8 cellular contexts compared by ENCODE assay signal in the genomic region with DNA sequence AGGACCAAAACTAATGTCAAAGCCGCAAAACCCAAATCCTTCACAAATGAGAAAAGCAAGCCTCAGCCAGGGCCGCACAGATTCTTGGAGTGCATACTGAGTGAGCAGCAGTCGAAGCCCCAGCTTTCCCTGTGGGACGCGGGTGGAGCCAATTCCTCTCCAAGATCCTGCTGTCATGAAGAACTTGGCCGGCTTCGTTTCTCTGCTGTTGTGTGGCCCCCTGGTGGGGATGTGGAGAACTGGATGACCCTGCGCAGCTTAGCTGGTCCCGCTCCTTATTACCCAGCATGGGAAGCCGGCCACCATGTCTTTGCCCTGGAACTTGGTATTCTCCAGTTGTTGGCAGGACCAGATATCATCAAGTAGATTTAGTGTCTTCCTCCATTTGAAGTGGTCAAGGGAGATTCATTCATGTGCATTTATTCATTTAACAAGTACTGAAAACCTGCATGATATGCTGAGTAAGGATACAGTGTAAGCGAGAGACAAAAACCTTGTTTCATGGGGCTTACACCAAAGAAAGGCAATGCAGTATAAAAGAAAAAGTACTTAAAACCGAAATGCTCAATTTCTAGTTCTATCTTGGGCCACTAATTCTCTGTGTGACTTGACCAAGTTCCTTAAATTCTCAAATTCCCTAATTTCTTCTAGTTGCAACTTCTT. TPM values are rescaled to one million over a fixed set of nuclear protein-coding genes. Genes with fewer than 3 reads are reported as not detected.
A peak's percentile ranks its signal among the peaks of the same experiment; 100 is the strongest.
DNase-seq lines count a peak whose midpoint lies in the region; ATAC-seq and TF ChIP-seq lines count a peak whose summit lies in the region.

No MANE protein-coding gene starts in this region.

- peak; percentile 87 for ATAC-seq in GM21515 (IDR thresholded peaks at IDR 0.05; ENCODE audit: unreplicated experiment)

- no peaks in the 10 kb centered on the region for H3K4me1 ChIP-seq in SJCRH30
- peaks cover 9% of the 10 kb centered on the region for H3K4me1 ChIP-seq in ovary (ENCODE audit: insufficient read depth)
- H3K4me1 ChIP-seq in tibial nerve: peaks cover 0 to 15% (median 3%) of the 10 kb centered on the region in 4 donors

- H3K27ac ChIP-seq in SJCRH30 (no peak overlapping the region), ovary (no peak overlapping the region), tibial nerve (no peak overlapping the region)

- peak; percentile 43 to 84 (median 80) for TF ChIP-seq CTCF in ovary (IDR thresholded peaks at IDR 0.05)
- TF ChIP-seq CTCF in tibial nerve (IDR thresholded peaks at IDR 0.05): peak; percentile 85 to 94 (median 91)

- no peak for TF ChIP-seq POLR2A in ovary (IDR thresholded peaks at IDR 0.05)
- no peak for TF ChIP-seq POLR2A in tibial nerve (IDR thresholded peaks at IDR 0.05)

- WGBS in ovary, 3 donors: 17 to 19% (median 18%) methylated on average over 12 of the region's 12 CpGs
- WGBS in tibial nerve, 2 donors: 15% methylated on average over 12 of the region's 12 CpGs

- H3K9me3 ChIP-seq in SJCRH30 (replicated peaks) (no peaks in the 10 kb centered on the region), ovary (no peaks in the 10 kb centered on the region), tibial nerve (no peaks in the 10 kb centered on the region)

- TF ChIP-seq EP300 in ovary (IDR thresholded peaks at IDR 0.05): no peak
- TF ChIP-seq EP300 in tibial nerve (IDR thresholded peaks at IDR 0.05): peak in 1 of 2 donors; percentile 50

- intact Hi-C loops in ovary (cut with DNase I): loop anchor here in 2 of 4 donors (5.0 kb wide), 2 partner anchors 154 to 199 kb away; no protein-coding TSS in a partner anchor

- peak; percentile 83 for DNase-seq in COLO829 (ENCODE audit: low spot score)
- peak; percentile 72 for DNase-seq in LoVo (ENCODE audit: low spot score)
- peak; percentile 69 to 79 for DNase-seq in SJCRH30
- DNase-seq in activated gamma-delta T cell treated with anti-CD3 and anti-CD28 coated beads, Interleukin-2, amount 50 U/mL, for 16 hours (ENCODE audit: low read depth): peak; percentile 66
- DNase-seq in germinal center (ENCODE audit: low spot score): peak; percentile 80
- peak; percentile 78 to 90 (median 84) for DNase-seq in ovary
- peak; percentile 85 to 98 for DNase-seq in tibial nerve (ENCODE audit: low spot score in 2 of 2)

- H3K27me3 ChIP-seq in SJCRH30: no peaks in the 10 kb centered on the region
- H3K27me3 ChIP-seq in ovary: no peaks in the 10 kb centered on the region
- no peaks in the 10 kb centered on the region for H3K27me3 ChIP-seq in tibial nerve

- H3K4me3 ChIP-seq in SJCRH30 (no peak overlapping the region), ovary (no peak overlapping the region), tibial nerve (no peak overlapping the region)

- H3K36me3 ChIP-seq in SJCRH30: no peaks in the 10 kb centered on the region
- H3K36me3 ChIP-seq in ovary: no peaks in the 10 kb centered on the region
- H3K36me3 ChIP-seq in tibial nerve: no peaks in the 10 kb centered on the region

RNA-seq across cellular contexts. Expression of gene CRTAM, which starts 56.8 kb away (rescaled TPM):
- not detected in 2 replicates for total RNA-seq in SJCRH30 (2014; rRNA removed; shearing (Covaris generic))
- total RNA-seq in ovary (under 1 TPM in 5 of 7 donors, not detected in 2; 0.10 to 0.92 (median 0.30) TPM), tibial nerve (under 1 TPM in 3 of 4 donors, not detected in 1; 0.20 to 0.84 (median 0.66) TPM)
- polyA plus RNA-seq in ovary: under 1 TPM; 0.06 to 0.83 TPM
